Comparison of ENCODE assay signal across 8 cellular contexts in the genomic region with DNA sequence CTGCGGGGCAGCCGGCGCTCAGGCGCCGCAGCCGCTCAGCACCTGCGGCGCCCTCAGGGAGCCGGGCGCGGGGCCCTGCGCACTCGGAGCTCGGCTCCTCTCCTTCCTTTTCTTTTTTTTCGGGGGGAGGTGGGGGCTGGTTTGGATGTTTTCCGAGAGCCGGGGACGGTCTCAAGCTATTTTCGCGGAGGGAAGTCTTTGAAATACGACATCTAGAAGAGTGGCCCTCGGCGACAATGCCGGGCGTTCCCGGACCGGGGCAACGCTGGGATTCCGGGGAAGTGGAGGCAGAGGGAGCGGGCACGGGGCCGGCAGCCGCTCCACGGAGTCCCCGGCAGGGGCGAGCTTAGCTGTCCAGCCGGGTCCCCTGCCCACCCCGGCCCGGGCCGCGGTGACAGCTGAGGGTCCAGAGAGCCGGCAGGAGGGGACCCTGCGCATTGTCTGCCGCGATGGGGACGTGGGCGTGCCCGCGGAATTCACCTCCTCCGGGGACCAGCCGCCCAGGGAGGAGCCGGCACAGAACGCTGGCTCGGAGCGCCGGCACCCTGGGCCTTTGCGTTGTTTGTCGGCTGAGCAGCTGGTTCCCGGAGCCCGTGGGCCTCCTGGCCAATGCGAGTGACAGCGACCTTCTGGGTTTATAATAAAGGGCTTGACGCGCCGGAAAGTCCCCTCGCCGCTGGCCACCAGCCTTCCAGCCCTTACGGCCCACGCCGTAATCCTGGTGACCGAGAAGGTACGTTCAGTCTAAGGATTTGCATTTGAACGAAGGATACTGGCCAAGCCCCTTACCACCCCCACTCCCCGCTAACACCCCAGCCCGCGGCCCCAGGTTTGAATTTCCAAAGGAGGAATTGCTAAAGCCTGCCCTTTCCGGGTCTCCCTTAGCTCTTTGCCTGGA. TPM values are rescaled to one million over a fixed set of nuclear protein-coding genes. Genes with fewer than 3 reads are reported as not detected.
DNase-seq lines count a peak whose midpoint lies in the region; ATAC-seq and TF ChIP-seq lines count a peak whose summit lies in the region.

No MANE protein-coding gene starts in this region.

- no peak for DNase-seq in GM12864 (ENCODE audit: low read depth)
- DNase-seq in activated effector memory CD4-positive, alpha-beta T cell treated with anti-CD3 and anti-CD28 coated beads, Interleukin-2, amount 50 U/mL, for 16 hours = peak; percentile 88
- DNase-seq in Right ventricle myocardium inferior (ENCODE audit: missing footprints) = peak; percentile 82
- no peak for DNase-seq in mucosa of gallbladder (ENCODE audit: low spot score)

- H2AFZ ChIP-seq in OCI-LY1 (ENCODE audit: low read length) = no peak overlapping the region

- ATAC-seq in HG02642 (IDR thresholded peaks at IDR 0.05; ENCODE audit: poor library complexity, unreplicated experiment) = peak; percentile 61
- ATAC-seq in Right ventricle myocardium inferior = peak; percentile 74
- no peak for ATAC-seq in GM18517 (IDR thresholded peaks at IDR 0.05; ENCODE audit: unreplicated experiment)

- intact Hi-C loops in Right ventricle myocardium inferior (cut with DNase I) = no loop called here

- no peaks in the 10 kb centered on the region for H3K9me2 ChIP-seq in OCI-LY1 (ENCODE audit: low read depth, low read length)

- no peaks in the 10 kb centered on the region for H3K27me3 ChIP-seq in OCI-LY1 (ENCODE audit: insufficient read depth, low read length)
- no peaks in the 10 kb centered on the region for H3K27me3 ChIP-seq in rectal smooth muscle tissue (ENCODE audit: control insufficient read depth, insufficient read depth, low read length)

- H3K9me3 ChIP-seq in OCI-LY1 (ENCODE audit: low read length) = no peaks in the 10 kb centered on the region

- no peaks in the 10 kb centered on the region for H3K79me2 ChIP-seq in OCI-LY1 (ENCODE audit: insufficient read depth, low read length)

- H3K9ac ChIP-seq in OCI-LY1 (ENCODE audit: low read length) (peak overlapping the region; percentile 91), rectal smooth muscle tissue (ENCODE audit: low read length) (peak overlapping the region; percentile 80)

- no peaks in the 10 kb centered on the region for H4K20me1 ChIP-seq in OCI-LY1 (ENCODE audit: insufficient read depth, low read length)

- peaks cover 30% of the 10 kb centered on the region for H3K4me1 ChIP-seq in OCI-LY1 (ENCODE audit: insufficient read depth, low read length, severe bottlenecking)
- no peaks in the 10 kb centered on the region for H3K4me1 ChIP-seq in rectal smooth muscle tissue (ENCODE audit: control insufficient read depth, insufficient read depth, low read length)

- TF ChIP-seq CTCF in GM12864 (IDR thresholded peaks at IDR 0.05; ENCODE audit: low read depth, low read length, missing control alignments) = no peak
- TF ChIP-seq CTCF in OCI-LY1 (IDR thresholded peaks at IDR 0.05; ENCODE audit: low read length) = no peak

- H3K4me3 ChIP-seq in GM12864 (ENCODE audit: low read depth, low read length) (peak overlapping the region; percentile 87), OCI-LY1 (ENCODE audit: low read depth, low read length, poor library complexity, severe bottlenecking) (peak overlapping the region; percentile 96), rectal smooth muscle tissue (ENCODE audit: low read length) (peak overlapping the region; percentile 81)

- H3K27ac ChIP-seq in OCI-LY1 (ENCODE audit: low read depth, low read length, poor library complexity, severe bottlenecking) = peak overlapping the region; percentile 61
- no peak overlapping the region for H3K27ac ChIP-seq in rectal smooth muscle tissue (ENCODE audit: low read depth, low read length)

- H3F3A ChIP-seq in OCI-LY1 (ENCODE audit: insufficient read depth, low read length) = no peaks in the 10 kb centered on the region

- H3K4me2 ChIP-seq in OCI-LY1 (ENCODE audit: low read length) = peak overlapping the region; percentile 98

- H3K36me3 ChIP-seq in OCI-LY1 (ENCODE audit: insufficient read depth, low read length) = peaks cover 8% of the 10 kb centered on the region; the same call in 1 of the 2 replicates
- peaks cover 6% of the 10 kb centered on the region for H3K36me3 ChIP-seq in rectal smooth muscle tissue (ENCODE audit: control insufficient read depth, insufficient read depth, low read length)

RNA-seq across cellular contexts. Expression of a gene that starts 0.6 kb away (rescaled TPM):
- 3.0 TPM for total RNA-seq in Right ventricle myocardium inferior
- total RNA-seq in mucosa of gallbladder = 56.2 TPM

RNA-seq across cellular contexts. Expression of a gene that starts 18.2 kb away (rescaled TPM):
- not detected for total RNA-seq in Right ventricle myocardium inferior
- 5.6 TPM for total RNA-seq in mucosa of gallbladder

Comparison
In these comparisons a context has a peak if more than half of its experiments do, and no peak if none do; other contexts are left out.
1. DNase-seq: peak in activated effector memory CD4-positive, alpha-beta T cell treated with anti-CD3 and anti-CD28 coated beads, Interleukin-2, amount 50 U/mL, for 16 hours (single experiment) and Right ventricle myocardium inferior (single experiment); none in GM12864 (single experiment) and mucosa of gallbladder (single experiment).
2. RNA of a gene that starts 0.6 kb away (total RNA-seq): 56.2 TPM in mucosa of gallbladder (single experiment); 3.0 TPM in Right ventricle myocardium inferior (single experiment); every median in the first group is over 10 times any median in the second.
3. Peak in every context shown above with its lines, with median percentiles within 50 percentile points of each other: H3K4me3 ChIP-seq.